1 cellular context compared by ENCODE assay signal in genomic region chr5:176658817-176659216, GRCh38.
TF ChIP-seq lines count a peak whose summit lies in the region.

No MANE protein-coding gene starts in this region.

TF ChIP-seq in GM12878, 131 proteins besides CTCF, POLR2A, EP300 and RAD21:
- TF ChIP-seq RUNX3 (IDR thresholded peaks at IDR 0.05; ENCODE audit: low read length), result peak; percentile 67
- no peak for TF ChIP-seq TARDBP (IDR thresholded peaks at IDR 0.05; ENCODE audit: borderline replicate concordance)
- TF ChIP-seq PML (IDR thresholded peaks at IDR 0.05; ENCODE audit: low read length), result no peak
- TF ChIP-seq MYC (IDR thresholded peaks at IDR 0.05; ENCODE audit: insufficient read depth, insufficient read length, insufficient replicate concordance, low read length, severe bottlenecking), result no peak
- TF ChIP-seq EED (IDR thresholded peaks at IDR 0.05; ENCODE audit: low read depth), result 0 out of 2 replicates have a peak, but pooled peaks have one; percentile 34
- TF ChIP-seq E2F4 (IDR thresholded peaks at IDR 0.05; ENCODE audit: low read depth, low read length), result no peak
- peak; percentile 5; the same call in 1 of the 2 replicates for TF ChIP-seq SPI1 (IDR thresholded peaks at IDR 0.05; ENCODE audit: borderline replicate concordance, insufficient read depth, low read depth, low read length)
- peak; percentile 37 to 41; a peak in 2 of 4 replicates for TF ChIP-seq IKZF2 (IDR thresholded peaks at IDR 0.05)
- no peak for TF ChIP-seq REST (IDR thresholded peaks at IDR 0.05; ENCODE audit: low read depth, low read length)
- no peak for TF ChIP-seq BCLAF1 (IDR thresholded peaks at IDR 0.05)
- TF ChIP-seq HSF1 (IDR thresholded peaks at IDR 0.05; ENCODE audit: low read depth, low read length), result no peak
- no peak for TF ChIP-seq SREBF1 (IDR thresholded peaks at IDR 0.05; ENCODE audit: low read length)
- TF ChIP-seq IKZF1 (conservative IDR thresholded peaks at IDR 0.05), result peak; percentile 55
- no peak for TF ChIP-seq STAT3 (IDR thresholded peaks at IDR 0.05; ENCODE audit: low read depth, low read length)
- no peak for TF ChIP-seq TCF12 (IDR thresholded peaks at IDR 0.05; ENCODE audit: low read depth, low read length)
- 0 out of 2 replicates have a peak, but pooled peaks have one; percentile 18 for TF ChIP-seq TCF3 (IDR thresholded peaks at IDR 0.05; ENCODE audit: borderline replicate concordance, insufficient read depth, low read depth, low read length)
